ENCODE assay signal across 21 cellular contexts in the genomic region with DNA sequence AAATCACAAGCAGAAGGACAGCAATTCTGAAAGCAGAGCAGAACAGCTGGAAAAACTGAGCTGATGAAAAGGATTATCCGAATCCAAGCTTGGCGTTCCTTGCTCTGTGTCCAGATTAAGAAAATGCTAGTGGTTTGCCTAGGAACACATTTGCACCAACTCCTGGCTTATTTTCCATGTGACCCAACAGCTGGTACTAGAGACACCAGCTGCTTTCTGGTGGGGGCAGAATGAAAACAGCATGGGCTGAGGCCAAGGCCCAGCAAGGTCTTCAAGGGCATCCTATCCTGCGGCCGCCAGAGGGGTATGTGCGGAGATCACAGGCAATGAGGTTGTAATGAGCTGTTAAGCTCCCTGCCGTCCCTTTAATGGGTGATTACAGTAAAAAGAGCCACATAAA.
DNase-seq lines count a peak whose midpoint lies in the region; ATAC-seq and TF ChIP-seq lines count a peak whose summit lies in the region.
"Had no signal": no experiment of that assay in that cellular context is flagged by ENCODE, and none has a peak within 500 bp of the region (broad histone marks: within the 10 kb centered on the region; RNA-seq: fewer than 3 reads in every experiment).

No MANE protein-coding gene starts in this region.

- ATAC-seq in gastrocnemius medialis = peak; percentile 58 to 61
- ATAC-seq: CD8-positive, alpha-beta T cell; naive thymus-derived CD8-positive, alpha-beta T cell had no signal

- TF ChIP-seq CTCF in gastrocnemius medialis (IDR thresholded peaks at IDR 0.05 in 4 of 5, conservative IDR thresholded peaks at IDR 0.05 in 1 of 5) = no peak
- TF ChIP-seq CTCF in lower leg skin (IDR thresholded peaks at IDR 0.05) = no peak

- 81 to 82% methylated on average over 6 of the region's 6 CpGs for WGBS in lower leg skin, 2 donors

- peaks cover 14% of the 10 kb centered on the region for H3K4me1 Mint-ChIP-seq in activated CD4-positive, alpha-beta T cell treated with anti-CD3 and anti-CD28 coated beads, Interleukin-2, amount 10 ng/mL, durations not matched to agents 24 days and 14 days

- no peaks in the 10 kb centered on the region for H3K36me3 ChIP-seq in gastrocnemius medialis
- H3K36me3 ChIP-seq: tibial artery had no signal

- in situ Hi-C loops in gastrocnemius medialis (cut with MboI; ENCODE audit: low sequenced_read_pairs in 4 of 4) = no loop called here

- peaks cover 0 to 9% (median 0%) of the 10 kb centered on the region in 3 donors for H3K27me3 ChIP-seq in gastrocnemius medialis
- H3K27me3 ChIP-seq: tibial artery had no signal

- peaks cover 67% of the 10 kb centered on the region for H3K36me3 Mint-ChIP-seq in activated CD4-positive, alpha-beta T cell treated with anti-CD3 and anti-CD28 coated beads, Interleukin-2, amount 10 ng/mL, durations not matched to agents 24 days and 14 days (ENCODE audit: low read depth)

- no peaks in the 10 kb centered on the region for H3K4me1 ChIP-seq in gastrocnemius medialis
- H3K4me1 ChIP-seq: tibial artery had no signal

- no peak overlapping the region for H3K4me3 Mint-ChIP-seq in activated CD4-positive, alpha-beta T cell treated with anti-CD3 and anti-CD28 coated beads, Interleukin-2, amount 10 ng/mL, durations not matched to agents 24 days and 14 days
- H3K4me3 Mint-ChIP-seq: CD8-positive, alpha-beta T cell; naive thymus-derived CD8-positive, alpha-beta T cell had no signal

- H3K4me3 ChIP-seq in gastrocnemius medialis (no peak overlapping the region), lower leg skin (ENCODE audit: low read depth, poor library complexity, severe bottlenecking) (no peak overlapping the region)
- H3K4me3 ChIP-seq: skin epidermis, tibial artery had no signal

- H3K9me3 ChIP-seq in gastrocnemius medialis = no peaks in the 10 kb centered on the region
- H3K9me3 ChIP-seq: tibial artery had no signal

- H3K9me3 Mint-ChIP-seq in activated CD4-positive, alpha-beta T cell treated with anti-CD3 and anti-CD28 coated beads, Interleukin-2, amount 10 ng/mL, durations not matched to agents 24 days and 14 days = no peaks in the 10 kb centered on the region
- H3K9me3 Mint-ChIP-seq: CD8-positive, alpha-beta T cell; naive thymus-derived CD8-positive, alpha-beta T cell had no signal

- H3K27ac Mint-ChIP-seq in activated CD4-positive, alpha-beta T cell treated with anti-CD3 and anti-CD28 coated beads, Interleukin-2, amount 10 ng/mL, durations not matched to agents 24 days and 14 days = no peak overlapping the region
- H3K27ac Mint-ChIP-seq: CD8-positive, alpha-beta T cell had no signal

- TF ChIP-seq POLR2A in gastrocnemius medialis (IDR thresholded peaks at IDR 0.05) (no peak), lower leg skin (IDR thresholded peaks at IDR 0.05) (no peak)

- DNase-seq in ELF-1 (ENCODE audit: low read depth, low spot score) (peak; percentile 14), NCI-H1694 treated with DMSO at 0.1 percent for 48 hours (lab: John Stamatoyannopoulos, UW) (peak; percentile 16), iPS-NIHi7 (ENCODE audit: extremely low spot score) (peak; percentile 35), gastrocnemius medialis (peak in 1 of 2 donors; percentile 15), lower leg skin (ENCODE audit: low spot score in 2 of 2) (no peak), HCEC 1CT (no peak)
- no peak for DNase-seq in activated CD4-positive, alpha-beta T cell treated with anti-CD3 and anti-CD28 coated beads, Interleukin-2, amount 10 ng/mL, durations not matched to agents 24 days and 14 days
- DNase-seq: activated T-cell treated with anti-CD3 and anti-CD28 coated beads for 4 hours; caudate nucleus; CD8-positive, alpha-beta T cell; DMS79 treated with DMSO at 0.1 percent for 48 hours; hippocampal formation; mesenchymal stem cell; naive thymus-derived CD8-positive, alpha-beta T cell; NCI-H1105 treated with DMSO at 0.1 percent for 48 hours; NCI-H2107; NCI-H69; SHP77 treated with DMSO at 0.1 percent for 48 hours; stimulated activated naive CD4-positive, alpha-beta T cell treated with Interleukin-2 at 50 U/mL for 16 hours; tibial artery had no signal

- intact Hi-C loops in gastrocnemius medialis (cut with DNase I; ENCODE audit: low total_unique reads) = loop anchor here (2.0 kb wide), 1 partner anchor 663 kb away; no protein-coding TSS in a partner anchor
- intact Hi-C loops in lower leg skin (cut with DNase I; ENCODE audit: low total_unique reads) = no loop called here
- intact Hi-C loops in activated CD4-positive, alpha-beta T cell treated with anti-CD3 and anti-CD28 coated beads, Interleukin-2, amount 10 ng/mL, durations not matched to agents 24 days and 14 days (cut with micrococcal nuclease) = no loop called here

- H3K27me3 Mint-ChIP-seq in activated CD4-positive, alpha-beta T cell treated with anti-CD3 and anti-CD28 coated beads, Interleukin-2, amount 10 ng/mL, durations not matched to agents 24 days and 14 days = no peaks in the 10 kb centered on the region
- H3K27me3 Mint-ChIP-seq: naive thymus-derived CD8-positive, alpha-beta T cell had no signal

- H3K27ac ChIP-seq in gastrocnemius medialis = no peak overlapping the region
- H3K27ac ChIP-seq: skin epidermis, tibial artery had no signal

Comparison
In these comparisons a context has a peak if more than half of its experiments do, and no peak if none do; other contexts are left out.
1. DNase-seq: peak in ELF-1 (single experiment), NCI-H1694 treated with DMSO at 0.1 percent for 48 hours (single experiment) and iPS-NIHi7 (single experiment); none in lower leg skin (0 of 2), activated CD4-positive, alpha-beta T cell treated with anti-CD3 and anti-CD28 coated beads, Interleukin-2, amount 10 ng/mL, durations not matched to agents 24 days and 14 days (single experiment) and HCEC 1CT (single experiment).